1 cellular context compared by ENCODE assay signal in the genomic region with DNA sequence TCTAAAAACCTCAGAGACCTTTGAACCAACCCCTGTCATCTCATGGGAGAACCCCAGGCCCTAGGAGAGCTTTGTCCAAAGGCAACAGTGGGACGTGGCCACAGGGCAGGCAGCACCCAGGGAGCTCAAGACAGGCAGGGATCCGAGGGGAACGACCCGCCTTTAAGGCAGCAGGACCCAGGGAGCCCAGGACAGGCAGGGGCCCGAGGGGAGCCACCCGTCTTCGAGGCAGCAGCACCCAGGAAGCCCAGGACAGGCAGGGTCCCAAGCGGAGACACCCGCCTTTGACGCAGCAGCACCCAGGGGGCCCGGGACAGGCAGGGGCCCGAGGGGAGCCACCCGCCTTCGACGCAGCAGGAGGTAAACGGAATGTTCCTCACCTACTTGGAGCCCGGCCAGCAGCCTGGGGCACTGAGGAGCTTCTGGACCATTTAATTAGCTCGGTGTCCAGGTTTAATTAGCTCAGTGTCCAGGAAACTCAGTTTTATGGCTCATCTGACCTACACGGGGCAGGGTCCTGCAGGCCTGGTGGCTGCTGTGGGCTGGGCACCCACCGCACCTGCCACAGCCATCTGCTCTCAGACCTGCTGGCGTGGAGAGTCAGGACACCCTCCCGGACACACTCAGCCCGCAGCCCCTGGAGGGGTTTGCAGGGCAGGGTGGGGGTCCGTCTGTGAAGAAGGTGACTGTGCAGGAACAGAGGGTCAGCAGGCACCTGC.
TF ChIP-seq lines count a peak whose summit lies in the region.

No MANE protein-coding gene starts in this region.

TF ChIP-seq in HEK293, 187 proteins besides CTCF, POLR2A, EP300 and RAD21 (continued from another document):
- TF ChIP-seq, protein P1, sequence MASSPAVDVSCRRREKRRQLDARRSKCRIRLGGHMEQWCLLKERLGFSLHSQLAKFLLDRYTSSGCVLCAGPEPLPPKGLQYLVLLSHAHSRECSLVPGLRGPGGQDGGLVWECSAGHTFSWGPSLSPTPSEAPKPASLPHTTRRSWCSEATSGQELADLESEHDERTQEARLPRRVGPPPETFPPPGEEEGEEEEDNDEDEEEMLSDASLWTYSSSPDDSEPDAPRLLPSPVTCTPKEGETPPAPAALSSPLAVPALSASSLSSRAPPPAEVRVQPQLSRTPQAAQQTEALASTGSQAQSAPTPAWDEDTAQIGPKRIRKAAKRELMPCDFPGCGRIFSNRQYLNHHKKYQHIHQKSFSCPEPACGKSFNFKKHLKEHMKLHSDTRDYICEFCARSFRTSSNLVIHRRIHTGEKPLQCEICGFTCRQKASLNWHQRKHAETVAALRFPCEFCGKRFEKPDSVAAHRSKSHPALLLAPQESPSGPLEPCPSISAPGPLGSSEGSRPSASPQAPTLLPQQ (tag by site-specific recombination; IDR thresholded peaks at IDR 0.05) = no peak
- no peak for TF ChIP-seq BCL11A (tag by site-specific recombination; IDR thresholded peaks at IDR 0.05; ENCODE audit: low read depth)
